ENCODE assay signal across 11 cellular contexts in the genomic region with DNA sequence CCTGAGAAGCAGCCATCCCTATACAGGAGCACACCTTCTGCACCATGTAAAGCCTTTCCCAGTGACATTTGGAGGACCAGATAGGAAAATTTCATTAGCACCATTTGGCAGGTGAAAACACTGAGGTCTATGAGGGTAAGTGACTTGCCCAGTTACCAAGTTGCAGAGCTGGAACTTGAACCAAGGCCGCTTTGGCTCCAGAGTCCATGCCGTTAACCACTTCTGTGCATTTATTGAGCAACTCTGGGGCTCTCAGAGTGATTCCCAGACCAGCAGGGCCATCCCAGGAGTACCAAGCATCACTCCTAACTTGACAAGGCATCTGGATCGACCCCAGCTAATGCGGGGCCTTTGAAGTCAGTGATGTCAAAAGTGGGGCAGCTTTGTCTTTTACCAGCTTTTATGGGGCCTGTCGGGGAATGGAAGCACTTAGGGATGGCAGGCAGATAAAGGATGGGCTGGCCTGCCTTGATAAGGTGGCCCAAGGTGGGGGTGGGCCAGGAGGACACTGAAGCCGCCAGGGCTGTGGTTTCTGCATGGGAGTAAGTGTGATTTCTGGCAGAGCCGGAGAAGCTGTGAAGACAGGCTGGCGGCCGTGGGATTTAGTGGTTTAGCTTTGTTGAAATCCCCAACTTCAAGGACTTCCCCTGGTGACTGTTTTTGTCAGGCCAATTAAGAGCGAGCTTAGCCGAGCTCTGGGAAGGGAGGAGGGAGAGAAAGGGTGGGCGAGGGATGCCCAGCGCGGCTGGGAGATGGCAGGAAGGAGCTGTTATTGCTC.
DNase-seq lines count a peak whose midpoint lies in the region; ATAC-seq and TF ChIP-seq lines count a peak whose summit lies in the region.
"Had no signal": no experiment of that assay in that cellular context is flagged by ENCODE, and none has a peak within 500 bp of the region (broad histone marks: within the 10 kb centered on the region; RNA-seq: fewer than 3 reads in every experiment).

No MANE protein-coding gene starts in this region.

- no peaks in the 10 kb centered on the region for H3K9me3 Mint-ChIP-seq in chondrocyte (ENCODE audit: low read depth)
- no peaks in the 10 kb centered on the region for H3K9me3 Mint-ChIP-seq in activated CD8-positive, alpha-beta memory T cell treated with anti-CD3 and anti-CD28 coated beads, Interleukin-2, amount 10 ng/mL, durations not matched to agents 7 days and 5 days (ENCODE audit: low read depth)

- no peaks in the 10 kb centered on the region for H3K27me3 Mint-ChIP-seq in chondrocyte (ENCODE audit: low read depth)
- peaks cover 12% of the 10 kb centered on the region for H3K27me3 Mint-ChIP-seq in activated CD8-positive, alpha-beta memory T cell treated with anti-CD3 and anti-CD28 coated beads, Interleukin-2, amount 10 ng/mL, durations not matched to agents 7 days and 5 days
- H3K27me3 Mint-ChIP-seq: activated CD4-positive, alpha-beta T cell treated with anti-CD3 and anti-CD28 coated beads for 36 hours had no signal

- TF ChIP-seq CTCF in fibroblast of pulmonary artery (IDR thresholded peaks at IDR 0.05; ENCODE audit: low read length, missing control alignments) (no peak), psoas muscle (IDR thresholded peaks at IDR 0.05) (no peak), chondrocyte (IDR thresholded peaks at IDR 0.05) (no peak)

- H3K36me3 Mint-ChIP-seq in chondrocyte (ENCODE audit: low read depth): no peaks in the 10 kb centered on the region
- H3K36me3 Mint-ChIP-seq in activated CD8-positive, alpha-beta memory T cell treated with anti-CD3 and anti-CD28 coated beads, Interleukin-2, amount 10 ng/mL, durations not matched to agents 7 days and 5 days: no peaks in the 10 kb centered on the region

- peaks cover 30% of the 10 kb centered on the region for H3K4me1 Mint-ChIP-seq in chondrocyte (ENCODE audit: low read depth)
- no peaks in the 10 kb centered on the region for H3K4me1 Mint-ChIP-seq in activated CD8-positive, alpha-beta memory T cell treated with anti-CD3 and anti-CD28 coated beads, Interleukin-2, amount 10 ng/mL, durations not matched to agents 7 days and 5 days
- H3K4me1 Mint-ChIP-seq: activated CD4-positive, alpha-beta T cell treated with anti-CD3 and anti-CD28 coated beads for 36 hours had no signal

- intact Hi-C loops in psoas muscle (cut with DNase I): loop anchor here in 1 of 2 donors (5.0 kb wide), 1 partner anchor 61 kb away; no protein-coding TSS in a partner anchor

- in situ Hi-C loops in GM23248 (cut with MboI): no loop called here

- H3K36me3 ChIP-seq in GM23248 (ENCODE audit: low read depth) (no peaks in the 10 kb centered on the region), psoas muscle (ENCODE audit: insufficient read depth in 1 of 2, low read depth in 1 of 2) (no peaks in the 10 kb centered on the region)
- H3K36me3 ChIP-seq: tibial artery had no signal

- no peak overlapping the region for H3K4me2 ChIP-seq in GM23248 (ENCODE audit: unreplicated experiment)

- no peak overlapping the region for H2AFZ ChIP-seq in GM23248

- peaks cover 17% of the 10 kb centered on the region for H3K4me1 ChIP-seq in GM23248 (ENCODE audit: insufficient read depth)
- peaks cover 39% of the 10 kb centered on the region for H3K4me1 ChIP-seq in psoas muscle

- H3K4me3 Mint-ChIP-seq in chondrocyte (ENCODE audit: unreplicated experiment): no peak overlapping the region
- no peak overlapping the region for H3K4me3 Mint-ChIP-seq in activated CD8-positive, alpha-beta memory T cell treated with anti-CD3 and anti-CD28 coated beads, Interleukin-2, amount 10 ng/mL, durations not matched to agents 7 days and 5 days
- H3K4me3 Mint-ChIP-seq: activated CD4-positive, alpha-beta T cell treated with anti-CD3 and anti-CD28 coated beads for 36 hours had no signal

- ATAC-seq in psoas muscle: peak; percentile 5 to 25 (median 17)
- no peak for ATAC-seq in activated CD8-positive, alpha-beta memory T cell treated with anti-CD3 and anti-CD28 coated beads, Interleukin-2, amount 10 ng/mL, durations not matched to agents 7 days and 5 days
- ATAC-seq: activated CD4-positive, alpha-beta T cell treated with anti-CD3 and anti-CD28 coated beads for 36 hours had no signal

- no peak overlapping the region for H3K9ac ChIP-seq in GM23248

- WGBS in GM23248 (ENCODE audit: low coverage in 1 of 2, low lambda C conversion rate in 2 of 2, missing lambda C conversion rate in 2 of 2), 2 experiments: 43 to 48% methylated on average over 12 to 14 of the region's 14 CpGs
- WGBS in psoas muscle, 3 donors: 37 to 48% (median 40%) methylated on average over 13 to 14 of the region's 14 CpGs

- H3F3A ChIP-seq in GM23248 (ENCODE audit: insufficient read depth): no peaks in the 10 kb centered on the region

- H3K27ac Mint-ChIP-seq in chondrocyte (ENCODE audit: unreplicated experiment): no peak overlapping the region
- no peak overlapping the region for H3K27ac Mint-ChIP-seq in activated CD8-positive, alpha-beta memory T cell treated with anti-CD3 and anti-CD28 coated beads, Interleukin-2, amount 10 ng/mL, durations not matched to agents 7 days and 5 days
- H3K27ac Mint-ChIP-seq: activated CD4-positive, alpha-beta T cell treated with anti-CD3 and anti-CD28 coated beads for 36 hours had no signal

- H3K79me2 ChIP-seq in GM23248 (ENCODE audit: insufficient read depth): no peaks in the 10 kb centered on the region

- no peaks in the 10 kb centered on the region for H4K20me1 ChIP-seq in GM23248 (ENCODE audit: insufficient read depth)

- H3K27ac ChIP-seq in GM23248: no peak overlapping the region
- peak overlapping the region; percentile 83 for H3K27ac ChIP-seq in psoas muscle
- H3K27ac ChIP-seq: tibial artery had no signal

- H3K9me2 ChIP-seq in GM23248 (ENCODE audit: insufficient read depth): no peaks in the 10 kb centered on the region

- no peak overlapping the region for H3K4me3 ChIP-seq in GM23248
- H3K4me3 ChIP-seq in fibroblast of pulmonary artery (replicated peaks; ENCODE audit: low read depth, low read length): no peak overlapping the region
- no peak overlapping the region for H3K4me3 ChIP-seq in psoas muscle
- H3K4me3 ChIP-seq: tibial artery had no signal

- DNase-seq in GM23248 (peak; percentile 55), OCI-M2 (lab: John Stamatoyannopoulos, UW; ENCODE audit: unreplicated experiment) (peak; percentile 48), fibroblast of pulmonary artery (ENCODE audit: low read depth) (peak; percentile 16), psoas muscle (no peak), chondrocyte (ENCODE audit: low spot score) (no peak)
- DNase-seq in activated CD4-positive, alpha-beta T cell treated with anti-CD3 and anti-CD28 coated beads, Interleukin-2, amount 50 U/mL, for 48 hours: no peak
- DNase-seq in activated CD8-positive, alpha-beta memory T cell treated with anti-CD3 and anti-CD28 coated beads, Interleukin-2, amount 10 ng/mL, durations not matched to agents 7 days and 5 days: no peak
- DNase-seq in activated naive CD4-positive, alpha-beta T cell treated with anti-CD3 and anti-CD28 coated beads, Interleukin-2, amount 50 U/mL, for 16 hours: no peak
- DNase-seq: activated CD4-positive, alpha-beta T cell treated with anti-CD3 and anti-CD28 coated beads for 36 hours; NCI-H526 treated with DMSO at 0.1 percent for 48 hours had no signal

- CTCF ChIA-PET in activated CD8-positive, alpha-beta memory T cell treated with anti-CD3 and anti-CD28 coated beads, Interleukin-2, amount 10 ng/mL, durations not matched to agents 7 days and 5 days (lab: Charles Lee): no interaction called here

- H3K9me3 ChIP-seq in GM23248 (ENCODE audit: low read depth) (no peaks in the 10 kb centered on the region), psoas muscle (no peaks in the 10 kb centered on the region)
- H3K9me3 ChIP-seq: tibial artery had no signal

- H3K27me3 ChIP-seq in GM23248 (replicated peaks; ENCODE audit: insufficient read depth) (no peaks in the 10 kb centered on the region), psoas muscle (ENCODE audit: insufficient read depth in 3 of 3, low read length in 2 of 3) (no peaks in the 10 kb centered on the region)
- H3K27me3 ChIP-seq: tibial artery had no signal

Comparison
In these comparisons a context has a peak if more than half of its experiments do, and no peak if none do; other contexts are left out.
1. DNase-seq: peak in GM23248 (single experiment), OCI-M2 (single experiment) and fibroblast of pulmonary artery (single experiment); none in psoas muscle (0 of 2), activated CD4-positive, alpha-beta T cell treated with anti-CD3 and anti-CD28 coated beads, Interleukin-2, amount 50 U/mL, for 48 hours (0 of 2), chondrocyte (single experiment), activated CD8-positive, alpha-beta memory T cell treated with anti-CD3 and anti-CD28 coated beads, Interleukin-2, amount 10 ng/mL, durations not matched to agents 7 days and 5 days (single experiment) and activated naive CD4-positive, alpha-beta T cell treated with anti-CD3 and anti-CD28 coated beads, Interleukin-2, amount 50 U/mL, for 16 hours (single experiment).